8 cellular contexts compared by ENCODE assay signal in genomic region chr16:19114359-19115147, GRCh38. TPM values are rescaled to one million over a fixed set of nuclear protein-coding genes. Genes with fewer than 3 reads are reported as not detected.
A peak's percentile ranks its signal among the peaks of the same experiment; 100 is the strongest.
DNase-seq lines count a peak whose midpoint lies in the region; ATAC-seq and TF ChIP-seq lines count a peak whose summit lies in the region.

No MANE protein-coding gene starts in this region.

- peak overlapping the region; percentile 53 for H3K4me3 ChIP-seq in HAP-1
- peak overlapping the region; percentile 65 for H3K4me3 ChIP-seq in ovary

- WGBS in ovary, 3 donors: 2 to 6% (median 2%) methylated on average over 57 to 80 of the region's 80 CpGs

- H3K36me3 ChIP-seq in HAP-1 (replicated peaks) (peaks cover 5% of the 10 kb centered on the region; the same call in 1 of the 2 replicates), ovary (no peaks in the 10 kb centered on the region)

- intact Hi-C loops in ovary (cut with DNase I): loop anchor here in 1 of 4 donors (10.0 kb wide), 1 partner anchor 310 kb away; the partner anchor contains the start of gene ARL6IP1

- no peaks in the 10 kb centered on the region for H3K27me3 ChIP-seq in HAP-1 (ENCODE audit: low read depth)
- H3K27me3 ChIP-seq in ovary: no peaks in the 10 kb centered on the region

- H3K27ac ChIP-seq in ovary: peak overlapping the region; percentile 92 to 95

- in situ Hi-C loops in HAP-1 (cut with MboI; ENCODE audit: low sequenced_read_pairs): no loop called here

- ATAC-seq in GM21381 (IDR thresholded peaks at IDR 0.05; ENCODE audit: unreplicated experiment): no peak

- peaks cover 10% of the 10 kb centered on the region for H3K4me1 ChIP-seq in HAP-1
- peaks cover 15% of the 10 kb centered on the region for H3K4me1 ChIP-seq in ovary (ENCODE audit: insufficient read depth)

- TF ChIP-seq EP300 in ovary (IDR thresholded peaks at IDR 0.05): no peak

- H3K9me3 ChIP-seq in HAP-1: no peaks in the 10 kb centered on the region
- H3K9me3 ChIP-seq in ovary: no peaks in the 10 kb centered on the region

- peak; percentile 13 for DNase-seq in COR-L47 (lab: John Stamatoyannopoulos, UW)
- peak in 1 of 2 experiments; percentile 56 for DNase-seq in HAP-1 (ENCODE audit: low spot score in 2 of 2)
- peak; percentile 67 for DNase-seq in activated CD8-positive, alpha-beta memory T cell treated with anti-CD3 and anti-CD28 coated beads, Interleukin-2, amount 50 U/mL, for 48 hours
- peak; percentile 44 for DNase-seq in germinal center (ENCODE audit: low spot score)
- DNase-seq in ovary: peak; percentile 68 to 79 (median 76)
- no peak for DNase-seq in central memory CD4-positive, alpha-beta T cell
- no peak for DNase-seq in SK-N-DZ (ENCODE audit: low spot score)

- peak; percentile 4 to 25 (median 12) for TF ChIP-seq CTCF in ovary (IDR thresholded peaks at IDR 0.05)

- TF ChIP-seq POLR2A in ovary (IDR thresholded peaks at IDR 0.05): no peak

RNA-seq across cellular contexts. Expression of gene ITPRIPL2, which starts 0.8 kb away (rescaled TPM):
- 10 to 100 TPM; 28.7 to 58.5 (median 46.8) TPM for total RNA-seq in ovary
- 10 to 100 TPM; 11.4 to 34.8 TPM for polyA plus RNA-seq in ovary
- 0.07 and 0.14 TPM in 2 replicates for polyA plus RNA-seq in SK-N-DZ (2014; cell fraction: cytosol; rRNA removed)
- 0.21 and 0.37 TPM in 2 replicates for polyA plus RNA-seq in SK-N-DZ (2014; cell fraction: nucleus; rRNA removed)

RNA-seq across cellular contexts. Expression of gene COQ7, which starts 47.1 kb away (rescaled TPM):
- total RNA-seq in ovary: 10 to 100 TPM; 23.4 to 39.9 (median 32.9) TPM
- polyA plus RNA-seq in ovary: 10 to 100 TPM; 19.5 to 23.5 TPM
- polyA plus RNA-seq in SK-N-DZ (2014; cell fraction: cytosol; rRNA removed): 35.5 and 42.3 TPM in 2 replicates
- polyA plus RNA-seq in SK-N-DZ (2014; cell fraction: nucleus; rRNA removed): 16.7 and 21.2 TPM in 2 replicates

RNA-seq across cellular contexts. Expression of gene SYT17, which starts 53.5 kb away (rescaled TPM):
- total RNA-seq in ovary: 1 to 10 TPM in 2 of 7 donors, under 1 TPM in 5; 0.36 to 1.5 (median 0.82) TPM
- polyA plus RNA-seq in ovary: under 1 TPM; 0.65 to 0.88 TPM
- polyA plus RNA-seq in SK-N-DZ (2014; cell fraction: cytosol; rRNA removed): 12.5 and 14.1 TPM in 2 replicates
- 12.4 and 13.3 TPM in 2 replicates for polyA plus RNA-seq in SK-N-DZ (2014; cell fraction: nucleus; rRNA removed)

Comparison
In these comparisons a context has a peak if more than half of its experiments do, and no peak if none do; other contexts are left out.
1. DNase-seq: peak in COR-L47 (single experiment), activated CD8-positive, alpha-beta memory T cell treated with anti-CD3 and anti-CD28 coated beads, Interleukin-2, amount 50 U/mL, for 48 hours (single experiment), germinal center (single experiment) and ovary (5 of 5); none in central memory CD4-positive, alpha-beta T cell (single experiment) and SK-N-DZ (single experiment).